23 cellular contexts compared by ENCODE assay signal in the genomic region with DNA sequence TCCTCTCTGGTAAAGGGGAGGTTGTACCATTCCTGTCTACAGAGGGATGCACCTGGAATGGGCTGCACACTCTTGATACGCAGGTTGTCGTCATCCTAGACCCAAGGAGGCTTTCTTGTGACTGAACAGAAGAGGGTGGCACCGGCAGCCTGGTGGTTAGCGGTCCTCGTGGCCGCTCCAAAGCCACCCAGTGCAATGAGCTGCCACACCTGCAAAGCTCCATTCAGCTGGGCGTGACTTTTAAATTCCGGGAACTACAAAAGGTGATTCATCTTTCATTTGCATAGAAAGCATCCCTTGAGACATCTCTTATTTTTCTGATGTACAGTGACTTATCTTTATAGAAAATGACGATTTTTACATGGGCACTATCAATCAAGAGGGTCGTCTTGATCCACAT.
DNase-seq lines count a peak whose midpoint lies in the region; ATAC-seq, FAIRE-seq and TF ChIP-seq lines count a peak whose summit lies in the region.
"Had no signal": no experiment of that assay in that cellular context is flagged by ENCODE, and none has a peak within 500 bp of the region (broad histone marks: within the 10 kb centered on the region; RNA-seq: fewer than 3 reads in every experiment).

No MANE protein-coding gene starts in this region.

- TF ChIP-seq POLR2A in breast epithelium (IDR thresholded peaks at IDR 0.05) (no peak), transverse colon (IDR thresholded peaks at IDR 0.05) (no peak)

- POLR2A ChIA-PET in RWPE1 (lab: Yijun Ruan, JAX; ENCODE audit: low non-redundant PET), result no interaction called here

- TF ChIP-seq EP300 in transverse colon (IDR thresholded peaks at IDR 0.05; ENCODE audit: low read depth), result no peak

- in situ Hi-C loops in transverse colon (cut with MboI; ENCODE audit: low pct_ligation_motif_present in 1 of 4, low pct_unique_long_range_greater_than_20kb in 1 of 4, low sequenced_read_pairs in 3 of 4), result no loop called here

- H3K4me1 ChIP-seq in breast epithelium, result no peaks in the 10 kb centered on the region
- peaks cover 30% of the 10 kb centered on the region for H3K4me1 ChIP-seq in foreskin keratinocyte
- H3K4me1 ChIP-seq in transverse colon, result no peaks in the 10 kb centered on the region
- H3K4me1 ChIP-seq: A549, Peyer's patch had no signal

- H3K9me3 ChIP-seq in breast epithelium (peaks cover 0 to 3% of the 10 kb centered on the region in 2 donors), transverse colon (no peaks in the 10 kb centered on the region)
- H3K9me3 ChIP-seq: A549, Peyer's patch had no signal

- no peak overlapping the region for H3K4me3 ChIP-seq in breast epithelium
- no peak overlapping the region for H3K4me3 ChIP-seq in transverse colon
- H3K4me3 ChIP-seq: A549; BLaER1 treated with 17β-estradiol and CSF1 and Interleukin-3, amounts not matched to agents 10 nM and 100 nM; GM23248; Peyer's patch had no signal

- no peaks in the 10 kb centered on the region for H3K4me1 Mint-ChIP-seq in activated T-cell treated with anti-CD3 and anti-CD28 coated beads, Interleukin-2, amount 50 U/mL, for 4 hours (ENCODE audit: low read depth)

- H3K27ac ChIP-seq in RWPE1, result peak overlapping the region; percentile 99
- peak overlapping the region; percentile 95 to 96 for H3K27ac ChIP-seq in breast epithelium
- peak overlapping the region; percentile 86 for H3K27ac ChIP-seq in foreskin keratinocyte
- no peak overlapping the region for H3K27ac ChIP-seq in transverse colon
- H3K27ac ChIP-seq: A549; BLaER1 treated with 17β-estradiol and CSF1 and Interleukin-3, amounts not matched to agents 10 nM and 100 nM; Peyer's patch had no signal

- H3K4me3 Mint-ChIP-seq in activated T-cell treated with anti-CD3 and anti-CD28 coated beads, Interleukin-2, amount 50 U/mL, for 4 hours, result no peak overlapping the region
- H3K4me3 Mint-ChIP-seq: CD4-positive, alpha-beta T cell had no signal

- 20 to 79% methylated on average over 1 to 10 of the region's 10 CpGs for WGBS in transverse colon (ENCODE audit: low coverage in 1 of 2), 2 donors

- peak; percentile 23 for ATAC-seq in foreskin keratinocyte
- ATAC-seq in GM21786 (IDR thresholded peaks at IDR 0.05; ENCODE audit: unreplicated experiment), result no peak
- no peak for ATAC-seq in activated T-cell treated with anti-CD3 and anti-CD28 coated beads, Interleukin-2, amount 50 U/mL, for 4 hours
- ATAC-seq: A549, HepG2 had no signal

- CTCF ChIA-PET in RWPE1 (lab: Yijun Ruan, JAX), result no interaction called here

- no peaks in the 10 kb centered on the region for H3K36me3 Mint-ChIP-seq in activated T-cell treated with anti-CD3 and anti-CD28 coated beads, Interleukin-2, amount 50 U/mL, for 4 hours (ENCODE audit: insufficient read depth)

- peaks cover 3% of the 10 kb centered on the region for H3K9me3 Mint-ChIP-seq in activated T-cell treated with anti-CD3 and anti-CD28 coated beads, Interleukin-2, amount 50 U/mL, for 4 hours

- no peaks in the 10 kb centered on the region for H3K27me3 ChIP-seq in breast epithelium
- no peaks in the 10 kb centered on the region for H3K27me3 ChIP-seq in foreskin keratinocyte
- no peaks in the 10 kb centered on the region for H3K27me3 ChIP-seq in transverse colon
- H3K27me3 ChIP-seq: BLaER1 treated with 17β-estradiol and CSF1 and Interleukin-3, amounts not matched to agents 10 nM and 100 nM; Peyer's patch had no signal

- TF ChIP-seq CTCF in RWPE1 (conservative IDR thresholded peaks at IDR 0.05; ENCODE audit: low read depth), result no peak
- TF ChIP-seq CTCF in breast epithelium (IDR thresholded peaks at IDR 0.05), result no peak
- TF ChIP-seq CTCF in foreskin keratinocyte (conservative IDR thresholded peaks at IDR 0.05), result no peak
- no peak for TF ChIP-seq CTCF in transverse colon (IDR thresholded peaks at IDR 0.05)

- intact Hi-C loops in breast epithelium (cut with DNase I; ENCODE audit: low total_unique reads) (no loop called here), transverse colon (cut with DNase I; ENCODE audit: low total_unique reads) (no loop called here)

- FAIRE-seq in urothelium cell line (lab: Jason Lieb, UNC), result peak; percentile 79
- FAIRE-seq: A549, D721Med, HepG2 had no signal

- H3K27me3 Mint-ChIP-seq in activated T-cell treated with anti-CD3 and anti-CD28 coated beads, Interleukin-2, amount 50 U/mL, for 4 hours (ENCODE audit: low read depth), result no peaks in the 10 kb centered on the region
- H3K27me3 Mint-ChIP-seq: CD4-positive, alpha-beta T cell had no signal

- peak; percentile 26 for DNase-seq in RWPE1 (ENCODE audit: low spot score)
- DNase-seq in breast epithelium (ENCODE audit: low spot score in 2 of 2), result no peak
- peak; percentile 71 to 77 for DNase-seq in foreskin keratinocyte
- peak; percentile 45 for DNase-seq in urothelium cell line (ENCODE audit: low spot score)
- no peak for DNase-seq in transverse colon
- DNase-seq in activated T-cell treated with anti-CD3 and anti-CD28 coated beads, Interleukin-2, amount 50 U/mL, for 4 hours, result no peak
- DNase-seq: AML-193; CD4-positive, alpha-beta T cell; H7; Karpas-422; MV-4-11; NCI-H1105; NCI-H146; NCI-H1930; NCI-H446 treated with DMSO at 0.1 percent for 48 hours; NCI-H69; Peyer's patch had no signal

- H3K36me3 ChIP-seq in breast epithelium, result no peaks in the 10 kb centered on the region
- H3K36me3 ChIP-seq in transverse colon, result no peaks in the 10 kb centered on the region
- H3K36me3 ChIP-seq: Peyer's patch had no signal

Comparison
In these comparisons a context has a peak if more than half of its experiments do, and no peak if none do; other contexts are left out.
1. DNase-seq: peak in RWPE1 (single experiment), foreskin keratinocyte (2 of 2) and urothelium cell line (single experiment); none in breast epithelium (0 of 2), transverse colon (single experiment) and activated T-cell treated with anti-CD3 and anti-CD28 coated beads, Interleukin-2, amount 50 U/mL, for 4 hours (single experiment).
2. H3K27ac ChIP-seq: peak in RWPE1 (single experiment), breast epithelium (2 of 2) and foreskin keratinocyte (single experiment); none in transverse colon (0 of 4).